In genomic region chr6:30494275-30494990, GRCh38 we compare ENCODE assay signal across 14 cellular contexts. TPM values are rescaled to one million over a fixed set of nuclear protein-coding genes. Genes with fewer than 3 reads are reported as not detected.
DNase-seq lines count a peak whose midpoint lies in the region; ATAC-seq and TF ChIP-seq lines count a peak whose summit lies in the region.
"Had no signal": no experiment of that assay in that cellular context is flagged by ENCODE, and none has a peak within 500 bp of the region (broad histone marks: within the 10 kb centered on the region; RNA-seq: fewer than 3 reads in every experiment).

No MANE protein-coding gene starts in this region.

- peaks cover 39 to 46% of the 10 kb centered on the region in 2 experiments for H3K36me3 ChIP-seq in mesenchymal stem cell (ENCODE audit: control insufficient read depth in 1 of 2, insufficient read depth in 2 of 2, low read depth in 1 of 2, low read length in 2 of 2)

- no peak overlapping the region for H3K4ac ChIP-seq in mesenchymal stem cell (ENCODE audit: low read depth in 1 of 2, low read length in 2 of 2)

- H3K4me3 ChIP-seq in mesenchymal stem cell (ENCODE audit: insufficient read depth in 1 of 2, low read depth in 1 of 2, low read length in 2 of 2): no peak overlapping the region
- H3K4me3 ChIP-seq: right atrium auricular region, suprapubic skin had no signal

- no peak overlapping the region for H2BK15ac ChIP-seq in mesenchymal stem cell (ENCODE audit: low read depth, poor library complexity, severe bottlenecking)

- intact Hi-C loops in CD4-positive, alpha-beta T cell (cut with DNase I, micrococcal nuclease): loop anchor here in 1 of 2 experiments (2.0 kb wide), 1 partner anchor 14 kb away; no protein-coding TSS in a partner anchor

- in situ Hi-C loops in GM13977 (cut with MboI; ENCODE audit: low pct_unique_long_range_greater_than_20kb, low sequenced_read_pairs, unreplicated experiment): loop anchor here (5.0 kb wide), 1 partner anchor 43 kb away; no protein-coding TSS in a partner anchor

- no peak overlapping the region for H2AK5ac ChIP-seq in mesenchymal stem cell (ENCODE audit: low read length, severe bottlenecking)

- no peak for DNase-seq in CD4-positive, alpha-beta T cell
- DNase-seq in GM13977 (ENCODE audit: low spot score): peak; percentile 9
- no peak for DNase-seq in activated T-cell treated with anti-CD3 and anti-CD28 coated beads, Interleukin-2, amount 50 U/mL, for 4 hours
- peak in 1 of 2 donors; percentile 32 for DNase-seq in memory B cell (ENCODE audit: low spot score in 2 of 2)
- no peak for DNase-seq in mesenchymal stem cell
- no peak for DNase-seq in NCI-H2081 treated with DMSO at 0.1 percent for 48 hours (lab: John Stamatoyannopoulos, UW)
- DNase-seq in WTC11 (ENCODE audit: low spot score): no peak
- DNase-seq: dorsolateral prefrontal cortex, foreskin keratinocyte, NCI-H1417 had no signal

- H3K4me1 Mint-ChIP-seq in CD4-positive, alpha-beta T cell (ENCODE audit: low read depth): peaks cover 77% of the 10 kb centered on the region
- H3K4me1 Mint-ChIP-seq in activated T-cell treated with anti-CD3 and anti-CD28 coated beads, Interleukin-2, amount 50 U/mL, for 4 hours (ENCODE audit: low read depth): peaks cover 55% of the 10 kb centered on the region
- H3K4me1 Mint-ChIP-seq in memory B cell (peaks cover 64% of the 10 kb centered on the region), WTC11 (peaks cover 8% of the 10 kb centered on the region)

- H3K4me1 ChIP-seq in mesenchymal stem cell (ENCODE audit: control insufficient read depth, insufficient read depth, low read depth, low read length): peaks cover 11% of the 10 kb centered on the region

- CTCF ChIA-PET in CD4-positive, alpha-beta T cell (lab: Charles Lee): interaction anchor here (0.9 to 5.6 kb wide), 14 partner anchors 8 to 236 kb away, joined by 3 to 64 read pairs (median 4); no protein-coding TSS in a partner anchor
- CTCF ChIA-PET in WTC11 (lab: Charles Lee): interaction anchor here (0.6 to 2.5 kb wide), 21 partner anchors 7 to 236 kb away, joined by 3 to 21 read pairs (median 5); partner anchors contain the start of genes ABCF1 and MRPS18B

- H2AFZ ChIP-seq in mesenchymal stem cell (ENCODE audit: low read depth, low read length): no peak overlapping the region

- POLR2A ChIA-PET in CD4-positive, alpha-beta T cell (lab: Charles Lee): interaction anchor here (0.7 to 8.1 kb wide), 22 partner anchors 8 to 248 kb away, joined by 3 to 226 read pairs (median 7); partner anchors contain the start of genes ABCF1, FLOT1, GNL1 and MDC1
- POLR2A ChIA-PET in WTC11 (lab: Charles Lee): interaction anchor here (0.6 kb wide), 3 partner anchors 28 to 250 kb away, joined by 3 to 5 read pairs (median 3); partner anchors contain the start of gene IER3

- peak overlapping the region; percentile 50 for H3K27ac ChIP-seq in CD4-positive, alpha-beta T cell (ENCODE audit: low read depth, low read length)
- H3K27ac ChIP-seq in mesenchymal stem cell (ENCODE audit: low read length, poor library complexity, severe bottlenecking): no peak overlapping the region
- H3K27ac ChIP-seq: foreskin keratinocyte, right atrium auricular region, suprapubic skin had no signal

- H3K14ac ChIP-seq in mesenchymal stem cell (ENCODE audit: low read length in 2 of 2): no peak overlapping the region

- no peak overlapping the region for H3K23ac ChIP-seq in mesenchymal stem cell (ENCODE audit: low read length in 2 of 2)

- no peak overlapping the region for H4K8ac ChIP-seq in mesenchymal stem cell (ENCODE audit: low read length)

- H3K4me2 ChIP-seq in mesenchymal stem cell (ENCODE audit: low read length, poor library complexity, severe bottlenecking): no peak overlapping the region

- H3K27me3 Mint-ChIP-seq in CD4-positive, alpha-beta T cell: no peaks in the 10 kb centered on the region
- H3K27me3 Mint-ChIP-seq in activated T-cell treated with anti-CD3 and anti-CD28 coated beads, Interleukin-2, amount 50 U/mL, for 4 hours (ENCODE audit: low read depth): no peaks in the 10 kb centered on the region
- H3K27me3 Mint-ChIP-seq in memory B cell: no peaks in the 10 kb centered on the region
- no peaks in the 10 kb centered on the region; the same call in 1 of the 2 replicates for H3K27me3 Mint-ChIP-seq in WTC11 (ENCODE audit: low read depth)

- ATAC-seq in CD4-positive, alpha-beta T cell (ENCODE audit: poor library complexity): no peak
- no peak for ATAC-seq in activated T-cell treated with anti-CD3 and anti-CD28 coated beads, Interleukin-2, amount 50 U/mL, for 4 hours
- ATAC-seq in memory B cell (ENCODE audit: low read depth) (peak; percentile 18), WTC11 (no peak), HG02870 (IDR thresholded peaks at IDR 0.05; ENCODE audit: unreplicated experiment) (no peak)
- ATAC-seq: foreskin keratinocyte, Panc1 had no signal

- H3K9ac ChIP-seq in mesenchymal stem cell (ENCODE audit: low read length): no peak overlapping the region

- H3K27ac Mint-ChIP-seq in CD4-positive, alpha-beta T cell: peak overlapping the region; percentile 98
- peak overlapping the region; percentile 93 for H3K27ac Mint-ChIP-seq in memory B cell
- no peak overlapping the region for H3K27ac Mint-ChIP-seq in WTC11

- no peaks in the 10 kb centered on the region for H3K9me3 ChIP-seq in CD4-positive, alpha-beta T cell (ENCODE audit: control insufficient read depth, low read length)
- no peaks in the 10 kb centered on the region for H3K9me3 ChIP-seq in mesenchymal stem cell (ENCODE audit: control insufficient read depth, low read length)
- H3K9me3 ChIP-seq: right atrium auricular region, suprapubic skin had no signal

- no peak for TF ChIP-seq CTCF in CD4-positive, alpha-beta T cell (IDR thresholded peaks at IDR 0.05)
- TF ChIP-seq CTCF in GM13977 (IDR thresholded peaks at IDR 0.05; ENCODE audit: extremely low read depth, insufficient read depth, missing control alignments) (no peak), WTC11 (IDR thresholded peaks at IDR 0.05) (no peak)

- peak overlapping the region; percentile 84 for H3K4me3 Mint-ChIP-seq in CD4-positive, alpha-beta T cell
- H3K4me3 Mint-ChIP-seq in activated T-cell treated with anti-CD3 and anti-CD28 coated beads, Interleukin-2, amount 50 U/mL, for 4 hours: peak overlapping the region; percentile 98
- H3K4me3 Mint-ChIP-seq in memory B cell: peak overlapping the region; percentile 79
- no peak overlapping the region for H3K4me3 Mint-ChIP-seq in WTC11

- peaks cover 58% of the 10 kb centered on the region for H3K36me3 Mint-ChIP-seq in CD4-positive, alpha-beta T cell (ENCODE audit: low read depth)
- H3K36me3 Mint-ChIP-seq in activated T-cell treated with anti-CD3 and anti-CD28 coated beads, Interleukin-2, amount 50 U/mL, for 4 hours (ENCODE audit: insufficient read depth): peaks cover 42% of the 10 kb centered on the region
- H3K36me3 Mint-ChIP-seq in memory B cell: peaks cover 37% of the 10 kb centered on the region
- H3K36me3 Mint-ChIP-seq in WTC11: peaks cover 32% of the 10 kb centered on the region

- no peak overlapping the region for H2BK5ac ChIP-seq in mesenchymal stem cell (ENCODE audit: low read depth, low read length, poor library complexity, severe bottlenecking)

- H4K91ac ChIP-seq in mesenchymal stem cell (ENCODE audit: low read length): no peak overlapping the region

- no peak overlapping the region for H2BK120ac ChIP-seq in mesenchymal stem cell (ENCODE audit: low read depth, low read length)

- H3K18ac ChIP-seq in mesenchymal stem cell (ENCODE audit: low read depth in 1 of 2, low read length in 2 of 2): no peak overlapping the region

- H3K27me3 ChIP-seq in CD4-positive, alpha-beta T cell (ENCODE audit: control insufficient read depth, insufficient read depth, low read length): no peaks in the 10 kb centered on the region
- H3K27me3 ChIP-seq in mesenchymal stem cell (ENCODE audit: control insufficient read depth in 1 of 2, insufficient read depth in 1 of 2, low read length in 2 of 2): no peaks in the 10 kb centered on the region
- H3K27me3 ChIP-seq: foreskin keratinocyte, right atrium auricular region, suprapubic skin had no signal

- H3K79me1 ChIP-seq in mesenchymal stem cell (replicated peaks; ENCODE audit: low read length, poor library complexity, severe bottlenecking): peaks cover 20% of the 10 kb centered on the region

- no peak overlapping the region for H2BK12ac ChIP-seq in mesenchymal stem cell (ENCODE audit: low read length in 2 of 2)

- H3K9me3 Mint-ChIP-seq in CD4-positive, alpha-beta T cell: no peaks in the 10 kb centered on the region
- no peaks in the 10 kb centered on the region for H3K9me3 Mint-ChIP-seq in activated T-cell treated with anti-CD3 and anti-CD28 coated beads, Interleukin-2, amount 50 U/mL, for 4 hours
- H3K9me3 Mint-ChIP-seq in memory B cell (no peaks in the 10 kb centered on the region), WTC11 (peaks cover under 1% of the 10 kb centered on the region; the same call in 1 of the 2 replicates)

- WGBS in mesenchymal stem cell: 92% methylated on average over 8 of the region's 9 CpGs

TF ChIP-seq in WTC11, 78 proteins besides CTCF, POLR2A, EP300 and RAD21:
- TF ChIP-seq E2F1 (CRISPR knock-in tag; IDR thresholded peaks at IDR 0.05): no peak
- no peak for TF ChIP-seq RELA (CRISPR knock-in tag; IDR thresholded peaks at IDR 0.05; ENCODE audit: borderline replicate concordance)

RNA-seq across cellular contexts. Expression of gene HLA-E, which starts 5.1 kb away (rescaled TPM):
- 1,000 to 10,000 TPM; 1,136 to 1,173 TPM for total RNA-seq in CD4-positive, alpha-beta T cell
- total RNA-seq in activated T-cell treated with anti-CD3 and anti-CD28 coated beads, Interleukin-2, amount 50 U/mL, for 4 hours: 1,000 to 10,000 TPM in 1 of 3 donors, 100 to 1,000 TPM in 2; 695 to 1,026 (median 934) TPM
- polyA plus RNA-seq in mesenchymal stem cell (2013, experiment 1 of 2): 151 TPM
- 150 TPM for polyA plus RNA-seq in mesenchymal stem cell (2013, experiment 2 of 2)
- total RNA-seq in WTC11 (2021): 44.6 to 49.0 TPM (median 44.7 TPM) in 3 replicates

Comparison
In these comparisons a context has a peak if more than half of its experiments do, and no peak if none do; other contexts are left out.
1. RNA of gene HLA-E, which starts 5.1 kb away (total RNA-seq): 1,136 to 1,173 TPM in CD4-positive, alpha-beta T cell and 695 to 1,026 TPM in activated T-cell treated with anti-CD3 and anti-CD28 coated beads, Interleukin-2, amount 50 U/mL, for 4 hours; 44.6 to 49.0 TPM in WTC11; every median in the first group is over 10 times any median in the second.